In genomic region chr9:114112778-114113585, GRCh38 we compare ENCODE assay signal across 1 cellular context.
TF ChIP-seq lines count a peak whose summit lies in the region.

No MANE protein-coding gene starts in this region.

TF ChIP-seq in HEK293, 187 proteins besides CTCF, POLR2A, EP300 and RAD21:
- TF ChIP-seq PRDM10 (tag by site-specific recombination; IDR thresholded peaks at IDR 0.05) (peak; percentile 93), TCF7L2 (IDR thresholded peaks at IDR 0.05; ENCODE audit: borderline replicate concordance, low read depth, low read length) (no peak)
TF ChIP-seq in HEK293: peak in this region for 1.
